ENCODE assay signal across 16 cellular contexts in genomic region chr15:30872341-30872748, GRCh38. TPM values are rescaled to one million over a fixed set of nuclear protein-coding genes. Genes with fewer than 3 reads are reported as not detected.
DNase-seq lines count a peak whose midpoint lies in the region; ATAC-seq, FAIRE-seq and TF ChIP-seq lines count a peak whose summit lies in the region.
"Had no signal": no experiment of that assay in that cellular context is flagged by ENCODE, and none has a peak within 500 bp of the region (broad histone marks: within the 10 kb centered on the region; RNA-seq: fewer than 3 reads in every experiment).

No MANE protein-coding gene starts in this region.

- no peak for ATAC-seq in A549
- ATAC-seq: natural killer cell treated with Interleukin-12 subunit alpha and Interleukin-12 subunit beta and Interleukin-15 and Interleukin-18, amount 100 ng/mL, for 72 hours had no signal

- in situ Hi-C loops in astrocyte of the spinal cord (cut with HindIII; ENCODE audit: low sequenced_read_pairs), result no loop called here

- CTCF ChIA-PET in A549 (lab: Yijun Ruan, JAX), result interaction anchor here (0.8 to 1.0 kb wide), 2 partner anchors 18 to 257 kb away, joined by 3 read pairs; no protein-coding TSS in a partner anchor

- TF ChIP-seq RAD21 in A549 (conservative IDR thresholded peaks at IDR 0.05 in 1 of 2, IDR thresholded peaks at IDR 0.05 in 1 of 2), result no peak

- TF ChIP-seq POLR2A in A549 (IDR thresholded peaks at IDR 0.05; ENCODE audit: low read length) (no peak), testis (IDR thresholded peaks at IDR 0.05) (no peak)

- no peak for TF ChIP-seq CTCF in A549 (IDR thresholded peaks at IDR 0.05)
- TF ChIP-seq CTCF in astrocyte of the spinal cord (IDR thresholded peaks at IDR 0.05; ENCODE audit: low read depth, low read length), result no peak
- TF ChIP-seq CTCF in testis (IDR thresholded peaks at IDR 0.05), result no peak

- H3K4me3 ChIP-seq in A549, result no peak overlapping the region
- H3K4me3 ChIP-seq in astrocyte of the spinal cord (ENCODE audit: low read depth, low read length), result no peak overlapping the region
- H3K4me3 ChIP-seq in testis, result no peak overlapping the region
- H3K4me3 ChIP-seq: lung had no signal

- no peak overlapping the region for H3K4me2 ChIP-seq in A549

- intact Hi-C loops in testis (cut with DNase I; ENCODE audit: low total_unique reads), result no loop called here

- 60% methylated on average over 1 of the region's 1 CpG for WGBS in A549 (ENCODE audit: missing lambda C conversion rate)
- 82 to 90% methylated on average over 1 of the region's 1 CpG for WGBS in testis, 2 donors

- TF ChIP-seq EP300 in A549 (IDR thresholded peaks at IDR 0.05), result no peak

- POLR2A ChIA-PET in A549 (lab: Yijun Ruan, JAX), result no interaction called here

- peak; percentile 32 for FAIRE-seq in A549 (lab: Jason Lieb, UNC)
- FAIRE-seq: urothelium cell line had no signal

- no peaks in the 10 kb centered on the region for H3K4me1 ChIP-seq in A549
- no peaks in the 10 kb centered on the region for H3K4me1 ChIP-seq in testis

- DNase-seq in NCI-H2107 treated with DMSO at 0.1 percent for 48 hours (lab: John Stamatoyannopoulos, UW; ENCODE audit: unreplicated experiment) (peak; percentile 59), NCI-H2107 (lab: John Stamatoyannopoulos, UW) (no peak), A549 (ENCODE audit: low read depth in 1 of 2, low spot score in 1 of 2) (no peak), NCI-H2081 (lab: John Stamatoyannopoulos, UW) (peak; percentile 21 to 53), astrocyte of the spinal cord (ENCODE audit: low read depth, low spot score) (peak; percentile 14), testis (no peak), CD1c-positive myeloid dendritic cell (ENCODE audit: extremely low spot score) (no peak), AG20443 (ENCODE audit: low spot score) (no peak)
- DNase-seq: activated effector memory CD4-positive, alpha-beta T cell treated with Interleukin-2 at 50 U/mL for 16 hours; foreskin melanocyte; GF-D8; NCI-H1048; NCI-H524 treated with DMSO at 0.1 percent for 48 hours had no signal

- H3K27ac ChIP-seq in A549, result no peak overlapping the region
- no peak overlapping the region for H3K27ac ChIP-seq in testis

- no peaks in the 10 kb centered on the region for H3K27me3 ChIP-seq in testis

- H3K9me3 ChIP-seq in A549 (no peaks in the 10 kb centered on the region), testis (no peaks in the 10 kb centered on the region)

- H3K36me3 ChIP-seq in testis (ENCODE audit: low read depth, missing control alignments), result no peaks in the 10 kb centered on the region

TF ChIP-seq in A549, 52 proteins besides CTCF, POLR2A, EP300 and RAD21:
- TF ChIP-seq ATOH8 (CRISPR knock-in tag; IDR thresholded peaks at IDR 0.05; ENCODE audit: low read depth) (no peak), SREBF2 (IDR thresholded peaks at IDR 0.05) (no peak), RCOR1 (IDR thresholded peaks at IDR 0.05; ENCODE audit: low read depth, low read length) (no peak), MYC (IDR thresholded peaks at IDR 0.05; ENCODE audit: borderline replicate concordance, low read length) (no peak), HOXB13 (CRISPR knock-in tag; IDR thresholded peaks at IDR 0.05; ENCODE audit: low read depth) (no peak), CBX8 (IDR thresholded peaks at IDR 0.05) (no peak), HDAC2 (IDR thresholded peaks at IDR 0.05) (no peak), USF2 (IDR thresholded peaks at IDR 0.05) (no peak), CHD4 (IDR thresholded peaks at IDR 0.05; ENCODE audit: borderline replicate concordance) (no peak), FOXS1 (CRISPR knock-in tag; IDR thresholded peaks at IDR 0.05) (no peak), KDM5A (IDR thresholded peaks at IDR 0.05) (no peak), PBX3 (IDR thresholded peaks at IDR 0.05) (no peak), SMC3 (IDR thresholded peaks at IDR 0.05) (no peak), HOXB5 (CRISPR knock-in tag; IDR thresholded peaks at IDR 0.05) (no peak), POLR2AphosphoS2 (conservative IDR thresholded peaks at IDR 0.05; ENCODE audit: low read length) (no peak), BCL3 (IDR thresholded peaks at IDR 0.05) (no peak)

RNA-seq across cellular contexts. Expression of gene FAN1, which starts 31.4 kb away (rescaled TPM):
- polyA plus RNA-seq in A549 (2011; rRNA removed) (22.1 and 22.2 TPM in 2 replicates), A549 (2017; fragmentation: RNase III; extraction: RNeasy Plus Mini Kit Qiagen cat#74134 plus additional on column Dnase treatment) (17.4 to 18.2 TPM (median 17.4 TPM) in 3 replicates), testis (ENCODE audit: insufficient read depth, low read depth, low replicate concordance) (22.5 TPM)
- polyA plus RNA-seq in A549 (2012; cell fraction: cytosol; rRNA removed), result 5.2 and 6.2 TPM in 2 replicates
- polyA plus RNA-seq in A549 (2012; cell fraction: nucleus; rRNA removed), result 15.7 and 20.4 TPM in 2 replicates
- polyA minus RNA-seq in A549 (2011; rRNA and poly(A)+ RNA removed), result 8.1 and 11.1 TPM in 2 replicates
- 10 to 100 TPM; 24.0 to 29.1 TPM for total RNA-seq in testis

Comparison
In these comparisons a context has a peak if more than half of its experiments do, and no peak if none do; other contexts are left out.
1. DNase-seq: peak in NCI-H2107 treated with DMSO at 0.1 percent for 48 hours (single experiment), NCI-H2081 (2 of 2) and astrocyte of the spinal cord (single experiment); none in NCI-H2107 (single experiment), A549 (0 of 2), testis (single experiment), CD1c-positive myeloid dendritic cell (single experiment) and AG20443 (single experiment).